ENCODE assay signal across 1 cellular context in genomic region chr14:61701946-61702345, GRCh38.
TF ChIP-seq lines count a peak whose summit lies in the region.

No MANE protein-coding gene starts in this region.

TF ChIP-seq in IMR-90, 13 proteins besides CTCF, POLR2A, EP300 and RAD21:
- TF ChIP-seq NFE2L2 (IDR thresholded peaks at IDR 0.05; ENCODE audit: low read depth, low read length) (no peak), MAZ (IDR thresholded peaks at IDR 0.05; ENCODE audit: borderline replicate concordance, low read depth, low read length) (no peak), RFX5 (IDR thresholded peaks at IDR 0.05; ENCODE audit: low read depth, low read length) (no peak), CEBPB (IDR thresholded peaks at IDR 0.05; ENCODE audit: low read depth, low read length) (no peak), MAFK (IDR thresholded peaks at IDR 0.05; ENCODE audit: low read depth, low read length) (no peak), FOS (IDR thresholded peaks at IDR 0.05; ENCODE audit: low read depth, low read length) (no peak), USF2 (IDR thresholded peaks at IDR 0.05; ENCODE audit: low read depth, low read length) (no peak), BHLHE40 (IDR thresholded peaks at IDR 0.05; ENCODE audit: low read depth, low read length) (no peak), ELK1 (IDR thresholded peaks at IDR 0.05; ENCODE audit: borderline replicate concordance, low read depth, low read length) (no peak), SMC3 (IDR thresholded peaks at IDR 0.05; ENCODE audit: low read depth, low read length) (no peak), MXI1 (IDR thresholded peaks at IDR 0.05; ENCODE audit: borderline replicate concordance, low read depth, low read length) (no peak), CHD1 (IDR thresholded peaks at IDR 0.05; ENCODE audit: low read depth, low read length) (no peak), RCOR1 (IDR thresholded peaks at IDR 0.05; ENCODE audit: insufficient replicate concordance, low read length) (no peak)
